11 cellular contexts compared by ENCODE assay signal in genomic region chr9:16213781-16214515, GRCh38.
A peak's percentile ranks its signal among the peaks of the same experiment; 100 is the strongest.
DNase-seq lines count a peak whose midpoint lies in the region; ATAC-seq, FAIRE-seq and TF ChIP-seq lines count a peak whose summit lies in the region.
"Had no signal": no experiment of that assay in that cellular context is flagged by ENCODE, and none has a peak within 500 bp of the region (broad histone marks: within the 10 kb centered on the region; RNA-seq: fewer than 3 reads in every experiment).

No MANE protein-coding gene starts in this region.

- FAIRE-seq in A549 (lab: Jason Lieb, UNC), result no peak

- H3K36me3 Mint-ChIP-seq in nephron (ENCODE audit: low read depth), result peaks cover 4% of the 10 kb centered on the region

- peak overlapping the region in 1 of 3 experiments; percentile 61 for H3K4me3 Mint-ChIP-seq in nephron
- H3K4me3 Mint-ChIP-seq: activated B cell treated with CpG ODN at 0.5 μM for 24 hours had no signal

- no peak; a peak in 2 of 5 replicates for TF ChIP-seq RAD21 in A549 (conservative IDR thresholded peaks at IDR 0.05 in 1 of 2, IDR thresholded peaks at IDR 0.05 in 1 of 2)

- H3K9me3 Mint-ChIP-seq in nephron, result peaks cover 4% of the 10 kb centered on the region

- H3K4me2 ChIP-seq in A549 (peak overlapping the region; percentile 61), PC-3 (ENCODE audit: low read length) (peak overlapping the region; percentile 68)
- H3K4me2 ChIP-seq: BLaER1 had no signal

- peak overlapping the region; percentile 47 for H2AFZ ChIP-seq in PC-3 (ENCODE audit: low read length)

- H3K27ac ChIP-seq in A549, result peak overlapping the region; percentile 67 to 85
- peak overlapping the region; percentile 88 for H3K27ac ChIP-seq in PC-3 (ENCODE audit: low read length)
- H3K27ac ChIP-seq: BLaER1 had no signal

- H3K27me3 Mint-ChIP-seq in nephron (ENCODE audit: low read depth), result peaks cover 3% of the 10 kb centered on the region
- H3K27me3 Mint-ChIP-seq: activated B cell treated with CpG ODN at 0.5 μM for 24 hours had no signal

- no peaks in the 10 kb centered on the region for H3K9me2 ChIP-seq in PC-3 (replicated peaks; ENCODE audit: low read length)

- H3K4me3 ChIP-seq in A549 (no peak overlapping the region), PC-3 (ENCODE audit: low read length) (no peak overlapping the region), H7 (ENCODE audit: insufficient read depth, low read depth, low read length) (no peak overlapping the region)
- H3K4me3 ChIP-seq: BLaER1 had no signal

- TF ChIP-seq CTCF in A549 (IDR thresholded peaks at IDR 0.05) (no peak), PC-3 (conservative IDR thresholded peaks at IDR 0.05; ENCODE audit: low read depth, low read length) (no peak), nephron (IDR thresholded peaks at IDR 0.05; ENCODE audit: unreplicated experiment in 3 of 3) (no peak), GM10266 (IDR thresholded peaks at IDR 0.05; ENCODE audit: control insufficient read depth, insufficient read depth, low read depth, missing control alignments) (no peak)

- POLR2A ChIA-PET in A549 (lab: Yijun Ruan, JAX), result interaction anchor here (1.0 to 2.1 kb wide), 4 partner anchors 10 to 122 kb away, joined by 3 to 25 read pairs (median 5); no protein-coding TSS in a partner anchor
- POLR2A ChIA-PET in PC-3 (lab: Charles Lee; ENCODE audit: unreplicated experiment), result interaction anchor here (0.6 to 0.8 kb wide), 3 partner anchors 11 to 295 kb away, joined by 3 to 5 read pairs (median 4); no protein-coding TSS in a partner anchor

- H3K79me2 ChIP-seq in PC-3 (ENCODE audit: low read length), result no peaks in the 10 kb centered on the region

- intact Hi-C loops in PC-3 (cut with micrococcal nuclease), result loop anchor here (1.0 kb wide), 1 partner anchor 341 kb away; no protein-coding TSS in a partner anchor

- no TSS peak for BruUV-seq in PC-3 (replicated peaks; lab: Mats Ljungman, UMichigan)

- no peaks in the 10 kb centered on the region for H4K20me1 ChIP-seq in PC-3 (ENCODE audit: low read length)
- H4K20me1 ChIP-seq: BLaER1 had no signal

- peak overlapping the region; percentile 58 for H3K9ac ChIP-seq in PC-3 (ENCODE audit: low read length)
- H3K9ac ChIP-seq: BLaER1 had no signal

- peak in 1 of 2 experiments; percentile 38; a peak in 2 of 5 replicates for TF ChIP-seq EP300 in A549 (IDR thresholded peaks at IDR 0.05)

- CTCF ChIA-PET in A549 (lab: Yijun Ruan, JAX) (interaction anchor here (0.6 to 2.1 kb wide), 8 partner anchors 10 to 103 kb away, joined by 3 to 5 read pairs (median 4); no protein-coding TSS in a partner anchor), PC-3 (lab: Charles Lee) (no interaction called here)

- H3K36me3 ChIP-seq in PC-3 (ENCODE audit: low read depth, low read length) (no peaks in the 10 kb centered on the region; the same call in 1 of the 2 replicates), H7 (replicated peaks; ENCODE audit: control insufficient read depth, insufficient read depth, low read length) (no peaks in the 10 kb centered on the region)
- H3K36me3 ChIP-seq: BLaER1 had no signal

- ATAC-seq in A549 (peak; percentile 94 to 97), PC-3 (peak; percentile 98), HG02763 (IDR thresholded peaks at IDR 0.05; ENCODE audit: unreplicated experiment) (no peak)

- H3F3A ChIP-seq in PC-3 (ENCODE audit: low read length, unreplicated experiment), result no peaks in the 10 kb centered on the region

- DNase-seq in A549 (ENCODE audit: low read depth in 1 of 2, low spot score in 1 of 2) (peak; percentile 46 to 81), PC-3 (peak; percentile 93), fibroblast of gingiva (ENCODE audit: low read depth) (peak; percentile 95), GM10266 (ENCODE audit: extremely low spot score) (no peak), H7 (no peak), GOT3 (lab: John Stamatoyannopoulos, UW) (no peak)
- DNase-seq: activated B cell treated with CpG ODN at 0.5 μM for 24 hours, amygdala had no signal

- TF ChIP-seq POLR2A in A549 (IDR thresholded peaks at IDR 0.05; ENCODE audit: low read length), result no peak

- 16% methylated on average over 6 of the region's 6 CpGs for WGBS in A549 (ENCODE audit: missing lambda C conversion rate)

- H3K4me1 Mint-ChIP-seq in nephron, result peaks cover 49% of the 10 kb centered on the region
- H3K4me1 Mint-ChIP-seq: activated B cell treated with CpG ODN at 0.5 μM for 24 hours had no signal

- H3K4me1 ChIP-seq in A549 (peaks cover 27% of the 10 kb centered on the region), PC-3 (ENCODE audit: insufficient read depth, low read length) (peaks cover 24% of the 10 kb centered on the region)
- H3K4me1 ChIP-seq: BLaER1 had no signal

- H3K9me3 ChIP-seq in A549 (peaks cover 4% of the 10 kb centered on the region; the same call in 1 of the 3 replicates), PC-3 (ENCODE audit: low read length) (no peaks in the 10 kb centered on the region)
- H3K9me3 ChIP-seq: BLaER1 had no signal

- peak overlapping the region; percentile 86 to 99 (median 99) for H3K27ac Mint-ChIP-seq in nephron
- H3K27ac Mint-ChIP-seq: activated B cell treated with CpG ODN at 0.5 μM for 24 hours had no signal

- no peaks in the 10 kb centered on the region for H3K27me3 ChIP-seq in PC-3 (ENCODE audit: low read length)
- H3K27me3 ChIP-seq in H7 (ENCODE audit: control insufficient read depth, insufficient read depth, low read length), result no peaks in the 10 kb centered on the region
- H3K27me3 ChIP-seq: BLaER1 had no signal

TF ChIP-seq in A549, 52 proteins besides CTCF, POLR2A, EP300 and RAD21:
- no peak for TF ChIP-seq HOXB13 (CRISPR knock-in tag; IDR thresholded peaks at IDR 0.05; ENCODE audit: low read depth)
- peak; percentile 33; the same call in 2 of the 3 replicates for TF ChIP-seq SMC3 (IDR thresholded peaks at IDR 0.05)
- TF ChIP-seq ZC3H11A (IDR thresholded peaks at IDR 0.05), result no peak
- no peak for TF ChIP-seq BHLHE40 (IDR thresholded peaks at IDR 0.05; ENCODE audit: low read depth, low read length)
- TF ChIP-seq CEBPB (IDR thresholded peaks at IDR 0.05), result 0 out of 4 replicates have a peak, but pooled peaks of 1 of the 2 experiments have one; percentile 7
- peak; percentile 56; the same call in 1 of the 2 replicates for TF ChIP-seq GATA3 (IDR thresholded peaks at IDR 0.05; ENCODE audit: borderline replicate concordance)
- TF ChIP-seq FOSL2 (IDR thresholded peaks at IDR 0.05), result 0 out of 2 replicates have a peak, but pooled peaks have one; percentile 20
- peak; percentile 66 for TF ChIP-seq FOSL2 (CRISPR knock-in tag; IDR thresholded peaks at IDR 0.05)
- TF ChIP-seq MYC (IDR thresholded peaks at IDR 0.05; ENCODE audit: borderline replicate concordance, low read length), result 0 out of 2 replicates have a peak, but pooled peaks have one; percentile 31
- TF ChIP-seq HOXA7 (CRISPR knock-in tag; IDR thresholded peaks at IDR 0.05), result no peak
- TF ChIP-seq PHF8 (IDR thresholded peaks at IDR 0.05; ENCODE audit: borderline replicate concordance, low read depth), result no peak
- 0 out of 5 replicates have a peak, but pooled peaks of 1 of the 2 experiments have one; percentile 28 for TF ChIP-seq JUN (IDR thresholded peaks at IDR 0.05)
- peak; percentile 53; the same call in 1 of the 2 replicates for TF ChIP-seq MAX (IDR thresholded peaks at IDR 0.05)
- no peak for TF ChIP-seq ZFP36 (IDR thresholded peaks at IDR 0.05; ENCODE audit: borderline replicate concordance, partially characterized antibody)
- TF ChIP-seq JUNB (IDR thresholded peaks at IDR 0.05), result peak; percentile 57; the same call in 1 of the 2 replicates
- TF ChIP-seq BCL3 (IDR thresholded peaks at IDR 0.05), result 0 out of 3 replicates have a peak, but pooled peaks have one; percentile 29

Comparison
In these comparisons a context has a peak if more than half of its experiments do, and no peak if none do; other contexts are left out.
1. DNase-seq: peak in A549 (2 of 2), PC-3 (single experiment) and fibroblast of gingiva (single experiment); none in GM10266 (single experiment), H7 (single experiment) and GOT3 (single experiment).